Comparison of ENCODE assay signal across 21 cellular contexts in genomic region chr20:60209048-60209447, GRCh38.
"Had no signal": no experiment of that assay in that cellular context is flagged by ENCODE, and none has a peak within 500 bp of the region (broad histone marks: within the 10 kb centered on the region; RNA-seq: fewer than 3 reads in every experiment).

No MANE protein-coding gene starts in this region.

- H3K27ac ChIP-seq: brain microvascular endothelial cell, dorsolateral prefrontal cortex, esophagus squamous epithelium, upper lobe of right lung had no signal

- H3K9me3 ChIP-seq: esophagus squamous epithelium, mucosa of descending colon, upper lobe of right lung had no signal

- H3K27ac Mint-ChIP-seq: activated CD4-positive, alpha-beta memory T cell treated with anti-CD3 and anti-CD28 coated beads for 36 hours; activated naive CD8-positive, alpha-beta T cell; stimulated activated naive CD8-positive, alpha-beta T cell treated with anti-CD3 and anti-CD28 coated beads, Interleukin-15, Interleukin-2, amounts not matched to agents 100 ng/mL and 50 ng/mL, for 24 hours; T-helper 1 cell treated with Interleukin-12 subunit alpha and Interleukin-12 subunit beta and Interleukin-4 antibody, amounts not matched to agents 30 μg/mL and 1 μg/mL, for 36 hours had no signal

- H3K9me3 Mint-ChIP-seq: activated CD4-positive, alpha-beta memory T cell treated with anti-CD3 and anti-CD28 coated beads for 36 hours; natural killer cell treated with Interleukin-12 subunit alpha and Interleukin-12 subunit beta and Interleukin-15 and Interleukin-18, amount 100 ng/mL, for 72 hours; stimulated activated naive CD8-positive, alpha-beta T cell treated with anti-CD3 and anti-CD28 coated beads, Interleukin-15, Interleukin-2, amounts not matched to agents 100 ng/mL and 50 ng/mL, for 24 hours; T-helper 1 cell treated with Interleukin-12 subunit alpha and Interleukin-12 subunit beta and Interleukin-4 antibody, amounts not matched to agents 30 μg/mL and 1 μg/mL, for 36 hours had no signal

- H3K4me1 ChIP-seq: upper lobe of right lung had no signal

- H3K4me3 Mint-ChIP-seq: activated CD4-positive, alpha-beta memory T cell treated with anti-CD3 and anti-CD28 coated beads for 36 hours; activated naive CD8-positive, alpha-beta T cell; natural killer cell treated with Interleukin-12 subunit alpha and Interleukin-12 subunit beta and Interleukin-15 and Interleukin-18, amount 100 ng/mL, for 72 hours; stimulated activated naive CD8-positive, alpha-beta T cell treated with anti-CD3 and anti-CD28 coated beads, Interleukin-15, Interleukin-2, amounts not matched to agents 100 ng/mL and 50 ng/mL, for 24 hours; T-helper 1 cell treated with Interleukin-12 subunit alpha and Interleukin-12 subunit beta and Interleukin-4 antibody, amounts not matched to agents 30 μg/mL and 1 μg/mL, for 36 hours had no signal

- H3K27me3 ChIP-seq: brain microvascular endothelial cell had no signal

- H3K36me3 ChIP-seq: brain microvascular endothelial cell, esophagus squamous epithelium, upper lobe of right lung had no signal

- H3K36me3 Mint-ChIP-seq: activated CD4-positive, alpha-beta memory T cell treated with anti-CD3 and anti-CD28 coated beads for 36 hours; activated naive CD8-positive, alpha-beta T cell; natural killer cell treated with Interleukin-12 subunit alpha and Interleukin-12 subunit beta and Interleukin-15 and Interleukin-18, amount 100 ng/mL, for 72 hours had no signal

- H3K27me3 Mint-ChIP-seq: activated CD4-positive, alpha-beta memory T cell treated with anti-CD3 and anti-CD28 coated beads for 36 hours; natural killer cell treated with Interleukin-12 subunit alpha and Interleukin-12 subunit beta and Interleukin-15 and Interleukin-18, amount 100 ng/mL, for 72 hours had no signal

- H3K4me3 ChIP-seq: dorsolateral prefrontal cortex, esophagus squamous epithelium, mucosa of descending colon, upper lobe of right lung had no signal

- ATAC-seq: left colon, mucosa of descending colon, upper lobe of right lung had no signal

- DNase-seq: activated CD4-positive, alpha-beta memory T cell treated with anti-CD3 and anti-CD28 coated beads for 36 hours; activated CD4-positive, alpha-beta T cell treated with anti-CD3 and anti-CD28 coated beads for 1 hour; activated gamma-delta T cell; activated T-cell treated with anti-CD3 and anti-CD28 coated beads, Interleukin-2, amount 50 U/mL, for 48 hours; amygdala; brain microvascular endothelial cell; cerebellar nuclear complex; dorsolateral prefrontal cortex; esophagus squamous epithelium; foreskin fibroblast; glutamatergic neuron; left colon; mammary epithelial cell; mucosa of descending colon; nucleus accumbens; stimulated activated CD4-positive, alpha-beta T cell treated with anti-CD3 and anti-CD28 coated beads, Interleukin-4, amount 100 ng/mL, for 24 hours; upper lobe of right lung had no signal
